In the genomic region with DNA sequence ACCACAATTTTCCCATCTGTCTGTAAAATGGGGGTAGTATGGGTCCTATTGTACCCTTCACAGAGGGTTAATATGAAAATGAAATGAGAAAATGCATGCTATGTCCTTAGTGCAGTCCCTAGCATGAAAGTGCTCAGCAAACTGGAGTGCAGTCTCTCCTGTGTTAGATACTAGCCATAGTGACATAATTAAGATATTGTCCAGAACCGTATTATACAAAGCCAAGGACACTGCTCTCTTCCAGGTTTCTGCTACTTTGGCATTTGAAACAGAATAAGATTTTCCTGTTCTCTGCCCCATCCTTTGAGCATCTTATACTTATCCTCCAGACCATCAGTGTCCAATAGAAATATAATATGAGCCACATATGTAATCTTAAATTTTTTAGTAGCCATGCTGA, we compare ENCODE assay signal across 6 cellular contexts.
"Had no signal": no experiment of that assay in that cellular context is flagged by ENCODE, and none has a peak within 500 bp of the region (broad histone marks: within the 10 kb centered on the region; RNA-seq: fewer than 3 reads in every experiment).

No MANE protein-coding gene starts in this region.

- DNase-seq: IMR-90, KBM-7, KG1 had no signal

- H3K27ac ChIP-seq: HL-60 had no signal

- ATAC-seq: HepG2, K562 had no signal

- H3K4me3 ChIP-seq: K562 had no signal
